ENCODE assay signal across 11 cellular contexts in genomic region chr7:100098913-100099312, GRCh38. TPM values are rescaled to one million over a fixed set of nuclear protein-coding genes. Genes with fewer than 3 reads are reported as not detected.
DNase-seq lines count a peak whose midpoint lies in the region; ATAC-seq and TF ChIP-seq lines count a peak whose summit lies in the region.
"Had no signal": no experiment of that assay in that cellular context is flagged by ENCODE, and none has a peak within 500 bp of the region (broad histone marks: within the 10 kb centered on the region; RNA-seq: fewer than 3 reads in every experiment).

No MANE protein-coding gene starts in this region.

- no peak overlapping the region for H4K8ac ChIP-seq in mesenchymal stem cell (ENCODE audit: low read length)

- peaks cover 0 to 18% of the 10 kb centered on the region in 2 donors for H3K4me1 ChIP-seq in breast epithelium
- H3K4me1 ChIP-seq in mesenchymal stem cell (ENCODE audit: control insufficient read depth, insufficient read depth, low read depth, low read length): peaks cover 21% of the 10 kb centered on the region

- no peak for TF ChIP-seq POLR2A in breast epithelium (IDR thresholded peaks at IDR 0.05)

- H3K27ac ChIP-seq in breast epithelium (peak overlapping the region in 1 of 2 donors; percentile 95), mesenchymal stem cell (ENCODE audit: low read length, poor library complexity, severe bottlenecking) (no peak overlapping the region)

- 97% methylated on average over 10 of the region's 10 CpGs for WGBS in mesenchymal stem cell

- no peak overlapping the region for H2AK5ac ChIP-seq in mesenchymal stem cell (ENCODE audit: low read length, severe bottlenecking)

- no peak overlapping the region for H2BK15ac ChIP-seq in mesenchymal stem cell (ENCODE audit: low read depth, poor library complexity, severe bottlenecking)

- no peak overlapping the region for H3K27ac Mint-ChIP-seq in MCF 10A (ENCODE audit: low read depth, unreplicated experiment)
- H3K27ac Mint-ChIP-seq in activated CD8-positive, alpha-beta T cell treated with anti-CD3 and anti-CD28 coated beads for 36 hours: peak overlapping the region; percentile 95

- H4K91ac ChIP-seq in mesenchymal stem cell (ENCODE audit: low read length): no peak overlapping the region

- peaks cover 80% of the 10 kb centered on the region for H3K36me3 Mint-ChIP-seq in MCF 10A (ENCODE audit: insufficient read depth, unreplicated experiment)
- peaks cover 61% of the 10 kb centered on the region for H3K36me3 Mint-ChIP-seq in activated CD8-positive, alpha-beta T cell treated with anti-CD3 and anti-CD28 coated beads for 36 hours (ENCODE audit: low read depth)

- H3K4me3 ChIP-seq in breast epithelium (peak overlapping the region in 1 of 3 donors; percentile 16), mesenchymal stem cell (ENCODE audit: insufficient read depth in 1 of 2, low read depth in 1 of 2, low read length in 2 of 2) (peak overlapping the region in 1 of 2 experiments; percentile 85)

- no TSS peak for BruUV-seq in MCF 10A (replicated peaks; lab: Mats Ljungman, UMichigan)

- DNase-seq in MCF 10A (ENCODE audit: unreplicated experiment) (no peak), breast epithelium (ENCODE audit: low spot score in 2 of 2) (no peak), mesenchymal stem cell (no peak), A172 (ENCODE audit: low spot score) (no peak), NAMALWA (ENCODE audit: low spot score) (no peak), GOT3 (lab: John Stamatoyannopoulos, UW) (no peak), NCI-H748 treated with DMSO at 0.1 percent for 48 hours (lab: John Stamatoyannopoulos, UW) (no peak)
- no peak for DNase-seq in activated CD8-positive, alpha-beta T cell treated with anti-CD3 and anti-CD28 coated beads for 36 hours
- DNase-seq: NCI-H187 had no signal

- intact Hi-C loops in MCF 10A (cut with micrococcal nuclease): no loop called here
- intact Hi-C loops in breast epithelium (cut with DNase I; ENCODE audit: low total_unique reads): no loop called here
- intact Hi-C loops in activated CD8-positive, alpha-beta T cell treated with anti-CD3 and anti-CD28 coated beads for 36 hours (cut with micrococcal nuclease): no loop called here

- H3K4me2 ChIP-seq in mesenchymal stem cell (ENCODE audit: low read length, poor library complexity, severe bottlenecking): no peak overlapping the region

- no peak overlapping the region for H2BK5ac ChIP-seq in mesenchymal stem cell (ENCODE audit: low read depth, low read length, poor library complexity, severe bottlenecking)

- no peak overlapping the region for H2BK120ac ChIP-seq in mesenchymal stem cell (ENCODE audit: low read depth, low read length)

- peaks cover 32% of the 10 kb centered on the region for H3K4me1 Mint-ChIP-seq in MCF 10A (ENCODE audit: insufficient read depth, unreplicated experiment)
- peaks cover 49% of the 10 kb centered on the region for H3K4me1 Mint-ChIP-seq in activated CD8-positive, alpha-beta T cell treated with anti-CD3 and anti-CD28 coated beads for 36 hours (ENCODE audit: low read depth)

- H3K27me3 ChIP-seq in breast epithelium: no peaks in the 10 kb centered on the region
- no peaks in the 10 kb centered on the region for H3K27me3 ChIP-seq in mesenchymal stem cell (ENCODE audit: control insufficient read depth in 1 of 2, insufficient read depth in 1 of 2, low read length in 2 of 2)
- H3K27me3 ChIP-seq: tibial nerve had no signal

- no peak overlapping the region for H3K4ac ChIP-seq in mesenchymal stem cell (ENCODE audit: low read depth in 1 of 2, low read length in 2 of 2)

- H3K9me3 Mint-ChIP-seq in MCF 10A (ENCODE audit: unreplicated experiment): no peaks in the 10 kb centered on the region
- H3K9me3 Mint-ChIP-seq in activated CD8-positive, alpha-beta T cell treated with anti-CD3 and anti-CD28 coated beads for 36 hours: no peaks in the 10 kb centered on the region
- H3K9me3 Mint-ChIP-seq: CD14-positive monocyte had no signal

- peak overlapping the region; percentile 98 for H3K4me3 Mint-ChIP-seq in MCF 10A (ENCODE audit: unreplicated experiment)
- H3K4me3 Mint-ChIP-seq in activated CD8-positive, alpha-beta T cell treated with anti-CD3 and anti-CD28 coated beads for 36 hours: peak overlapping the region; percentile 91

- H3K14ac ChIP-seq in mesenchymal stem cell (ENCODE audit: low read length in 2 of 2): no peak overlapping the region

- TF ChIP-seq CTCF in MCF 10A (IDR thresholded peaks at IDR 0.05; ENCODE audit: unreplicated experiment) (no peak), breast epithelium (IDR thresholded peaks at IDR 0.05) (no peak)
- TF ChIP-seq CTCF in activated CD8-positive, alpha-beta T cell treated with anti-CD3 and anti-CD28 coated beads for 36 hours (IDR thresholded peaks at IDR 0.05): no peak

- H2BK12ac ChIP-seq in mesenchymal stem cell (ENCODE audit: low read length in 2 of 2): no peak overlapping the region

- no peaks in the 10 kb centered on the region for H3K27me3 Mint-ChIP-seq in MCF 10A (ENCODE audit: insufficient read depth, unreplicated experiment)
- H3K27me3 Mint-ChIP-seq in activated CD8-positive, alpha-beta T cell treated with anti-CD3 and anti-CD28 coated beads for 36 hours: no peaks in the 10 kb centered on the region

- no peak overlapping the region for H3K18ac ChIP-seq in mesenchymal stem cell (ENCODE audit: low read depth in 1 of 2, low read length in 2 of 2)

- POLR2A ChIA-PET in MCF 10A (lab: Yijun Ruan, JAX): interaction anchor here (1.0 to 4.3 kb wide), 3 partner anchors 9 to 84 kb away, joined by 3 to 92 read pairs (median 12); partner anchors contain the start of genes COPS6, ZKSCAN1 and ZSCAN21
- POLR2A ChIA-PET in activated CD8-positive, alpha-beta T cell treated with anti-CD3 and anti-CD28 coated beads for 36 hours (lab: Charles Lee): interaction anchor here (0.6 to 8.5 kb wide), 6 partner anchors 8 to 28 kb away, joined by 3 to 187 read pairs (median 31); partner anchors contain the start of genes COPS6 and MBLAC1

- ATAC-seq in activated CD8-positive, alpha-beta T cell treated with anti-CD3 and anti-CD28 coated beads for 36 hours: no peak

- H3K9me3 ChIP-seq in breast epithelium (no peaks in the 10 kb centered on the region), mesenchymal stem cell (ENCODE audit: control insufficient read depth, low read length) (no peaks in the 10 kb centered on the region)
- H3K9me3 ChIP-seq: tibial nerve had no signal

- H3K23ac ChIP-seq in mesenchymal stem cell (ENCODE audit: low read length in 2 of 2): no peak overlapping the region

- H2AFZ ChIP-seq in mesenchymal stem cell (ENCODE audit: low read depth, low read length): no peak overlapping the region

- peaks cover 29% of the 10 kb centered on the region for H3K79me1 ChIP-seq in mesenchymal stem cell (replicated peaks; ENCODE audit: low read length, poor library complexity, severe bottlenecking)

- CTCF ChIA-PET in MCF 10A (lab: Yijun Ruan, JAX): no interaction called here
- CTCF ChIA-PET in activated CD8-positive, alpha-beta T cell treated with anti-CD3 and anti-CD28 coated beads for 36 hours (lab: Charles Lee): interaction anchor here (2.5 kb wide), 1 partner anchor 8 kb away, joined by 10 read pairs; no protein-coding TSS in a partner anchor

- H3K9ac ChIP-seq in mesenchymal stem cell (ENCODE audit: low read length): peak overlapping the region; percentile 90

- no peaks in the 10 kb centered on the region for H3K36me3 ChIP-seq in breast epithelium
- peaks cover 52 to 62% of the 10 kb centered on the region in 2 experiments for H3K36me3 ChIP-seq in mesenchymal stem cell (ENCODE audit: control insufficient read depth in 1 of 2, insufficient read depth in 2 of 2, low read depth in 1 of 2, low read length in 2 of 2)

RNA-seq across cellular contexts. Expression of gene MCM7, which starts 2.3 kb away (rescaled TPM):
- total RNA-seq in MCF 10A (2022) (38.5 and 67.8 TPM in 2 replicates), breast epithelium (10 to 100 TPM; 46.9 to 51.7 (median 50.1) TPM)
- total RNA-seq in activated CD8-positive, alpha-beta T cell treated with anti-CD3 and anti-CD28 coated beads for 36 hours: 100 to 1,000 TPM; 456 to 476 TPM
- polyA plus RNA-seq in mesenchymal stem cell (2013, experiment 1 of 2): 37.4 TPM
- 35.4 TPM for polyA plus RNA-seq in mesenchymal stem cell (2013, experiment 2 of 2)
- 215 and 227 TPM in 2 replicates for total RNA-seq in A172 (2014; rRNA removed; shearing (Covaris generic))

RNA-seq across cellular contexts. Expression of gene AP4M1, which starts 2.5 kb away (rescaled TPM):
- 13.5 and 13.6 TPM in 2 replicates for total RNA-seq in MCF 10A (2022)
- total RNA-seq in breast epithelium: 10 to 100 TPM; 13.8 to 23.3 (median 18.7) TPM
- total RNA-seq in activated CD8-positive, alpha-beta T cell treated with anti-CD3 and anti-CD28 coated beads for 36 hours: 10 to 100 TPM in 1 of 2 experiments, 1 to 10 TPM in 1; 9.8 to 10.9 TPM
- polyA plus RNA-seq in mesenchymal stem cell (2013, experiment 1 of 2): 28.0 TPM
- polyA plus RNA-seq in mesenchymal stem cell (2013, experiment 2 of 2): 25.3 TPM
- total RNA-seq in A172 (2014; rRNA removed; shearing (Covaris generic)): 28.6 and 66.9 TPM in 2 replicates

RNA-seq across cellular contexts. Expression of gene COPS6, which starts 10.1 kb away (rescaled TPM):
- total RNA-seq in MCF 10A (2022) (85.2 and 103 TPM in 2 replicates), breast epithelium (10 to 100 TPM; 40.8 to 73.4 (median 49.6) TPM)
- 10 to 100 TPM; 81.3 to 86.3 TPM for total RNA-seq in activated CD8-positive, alpha-beta T cell treated with anti-CD3 and anti-CD28 coated beads for 36 hours
- 239 TPM for polyA plus RNA-seq in mesenchymal stem cell (2013, experiment 1 of 2)
- 239 TPM for polyA plus RNA-seq in mesenchymal stem cell (2013, experiment 2 of 2)
- 70.3 and 74.6 TPM in 2 replicates for total RNA-seq in A172 (2014; rRNA removed; shearing (Covaris generic))

RNA-seq across cellular contexts. Expression of gene ZNF3, which starts 17.4 kb away (rescaled TPM):
- total RNA-seq in MCF 10A (2022) (23.7 and 24.8 TPM in 2 replicates), breast epithelium (10 to 100 TPM; 19.4 to 43.6 (median 31.5) TPM)
- total RNA-seq in activated CD8-positive, alpha-beta T cell treated with anti-CD3 and anti-CD28 coated beads for 36 hours: 10 to 100 TPM; 16.4 to 18.9 TPM
- 27.8 TPM for polyA plus RNA-seq in mesenchymal stem cell (2013, experiment 1 of 2)
- 28.1 TPM for polyA plus RNA-seq in mesenchymal stem cell (2013, experiment 2 of 2)
- total RNA-seq in A172 (2014; rRNA removed; shearing (Covaris generic)): 23.0 and 26.2 TPM in 2 replicates

RNA-seq across cellular contexts. Expression of gene TAF6, which starts 20.2 kb away (rescaled TPM):
- total RNA-seq in MCF 10A (2022) (47.2 and 58.9 TPM in 2 replicates), breast epithelium (10 to 100 TPM; 31.5 to 35.0 (median 34.4) TPM)
- 10 to 100 TPM; 48.6 to 55.3 TPM for total RNA-seq in activated CD8-positive, alpha-beta T cell treated with anti-CD3 and anti-CD28 coated beads for 36 hours
- polyA plus RNA-seq in mesenchymal stem cell (2013, experiment 1 of 2): 56.7 TPM
- polyA plus RNA-seq in mesenchymal stem cell (2013, experiment 2 of 2): 55.4 TPM
- 56.2 and 57.3 TPM in 2 replicates for total RNA-seq in A172 (2014; rRNA removed; shearing (Covaris generic))
